In genomic region chr19:10960314-10961072, GRCh38 we compare ENCODE assay signal across 8 cellular contexts. TPM values are rescaled to one million over a fixed set of nuclear protein-coding genes. Genes with fewer than 3 reads are reported as not detected.
DNase-seq lines count a peak whose midpoint lies in the region; ATAC-seq and TF ChIP-seq lines count a peak whose summit lies in the region.

Gene SMARCA4, plus strand, starts transcription at chr19:10961030. Its CDS starts 23,122 bp downstream, at chr19:10984152.

- no peaks in the 10 kb centered on the region for H3K9me3 Mint-ChIP-seq in activated naive CD4-positive, alpha-beta T cell treated with anti-CD3 and anti-CD28 coated beads, Interleukin-2, amount 10 ng/mL, durations not matched to agents 7 days and 5 days

- no peak for TF ChIP-seq CTCF in HFF-Myc (IDR thresholded peaks at IDR 0.05; ENCODE audit: low read depth, low read length, missing control alignments)
- no peak for TF ChIP-seq CTCF in gastroesophageal sphincter (IDR thresholded peaks at IDR 0.05)
- peak; percentile 37 for TF ChIP-seq CTCF in neutrophil (IDR thresholded peaks at IDR 0.05)
- TF ChIP-seq CTCF in subcutaneous adipose tissue (IDR thresholded peaks at IDR 0.05; ENCODE audit: low read depth): no peak

- WGBS in gastroesophageal sphincter (ENCODE audit: low coverage in 1 of 2), 2 donors: 0% methylated on average over 4 to 5 of the region's 100 CpGs

- peaks cover 50% of the 10 kb centered on the region for H3K4me1 Mint-ChIP-seq in activated naive CD4-positive, alpha-beta T cell treated with anti-CD3 and anti-CD28 coated beads, Interleukin-2, amount 10 ng/mL, durations not matched to agents 7 days and 5 days

- H3K36me3 Mint-ChIP-seq in activated naive CD4-positive, alpha-beta T cell treated with anti-CD3 and anti-CD28 coated beads, Interleukin-2, amount 10 ng/mL, durations not matched to agents 7 days and 5 days: peaks cover 3% of the 10 kb centered on the region

- peak within 1 kb of the TSS; percentile 90 for H3K27ac Mint-ChIP-seq in activated naive CD4-positive, alpha-beta T cell treated with anti-CD3 and anti-CD28 coated beads, Interleukin-2, amount 10 ng/mL, durations not matched to agents 7 days and 5 days

- TF ChIP-seq EP300 in gastroesophageal sphincter (IDR thresholded peaks at IDR 0.05): no peak

- CTCF ChIA-PET in activated naive CD4-positive, alpha-beta T cell treated with anti-CD3 and anti-CD28 coated beads, Interleukin-2, amount 10 ng/mL, durations not matched to agents 7 days and 5 days (lab: Charles Lee): interaction anchor here (1.0 kb wide), 1 partner anchor 88 kb away, joined by 3 read pairs; no protein-coding TSS in a partner anchor

- peak within 1 kb of the TSS; percentile 100 for H3K9ac ChIP-seq in SK-N-MC (ENCODE audit: insufficient read length)

- H3K36me3 ChIP-seq in SK-N-MC (ENCODE audit: insufficient read depth, low read length) (peaks cover 10% of the 10 kb centered on the region; the same call in 1 of the 2 replicates), gastroesophageal sphincter (no peaks in the 10 kb centered on the region), neutrophil (no peaks in the 10 kb centered on the region)

- H3K4me1 ChIP-seq in gastroesophageal sphincter (peaks cover 0 to 35% (median 14%) of the 10 kb centered on the region in 3 donors), neutrophil (ENCODE audit: control insufficient read depth in 1 of 2, insufficient read depth in 1 of 2, low read depth in 1 of 2, low read length in 1 of 2) (peaks cover 16 to 19% of the 10 kb centered on the region in 2 experiments)

- TF ChIP-seq POLR2A in gastroesophageal sphincter (IDR thresholded peaks at IDR 0.05): peak; percentile 88 to 92

- ATAC-seq in gastroesophageal sphincter: peak; percentile 97

- no peaks in the 10 kb centered on the region for H3K27me3 Mint-ChIP-seq in activated naive CD4-positive, alpha-beta T cell treated with anti-CD3 and anti-CD28 coated beads, Interleukin-2, amount 10 ng/mL, durations not matched to agents 7 days and 5 days

- no peaks in the 10 kb centered on the region for H3K9me3 ChIP-seq in SK-N-MC (ENCODE audit: low read depth, low read length)
- H3K9me3 ChIP-seq in gastroesophageal sphincter: no peaks in the 10 kb centered on the region
- no peaks in the 10 kb centered on the region for H3K9me3 ChIP-seq in neutrophil

- DNase-seq in GM03348 (ENCODE audit: low spot score) (peak; percentile 100), HFF-Myc (ENCODE audit: extremely low read depth, low read depth) (peak; percentile 82), NCI-H1048 (lab: John Stamatoyannopoulos, UW) (peak; percentile 95), SK-N-MC (ENCODE audit: low read depth, low spot score) (peak; percentile 61)
- DNase-seq in activated naive CD4-positive, alpha-beta T cell treated with anti-CD3 and anti-CD28 coated beads, Interleukin-2, amount 10 ng/mL, durations not matched to agents 7 days and 5 days: peak; percentile 97

- H3K27ac ChIP-seq in SK-N-MC: peak within 1 kb of the TSS; percentile 96
- H3K27ac ChIP-seq in gastroesophageal sphincter: peak within 1 kb of the TSS; percentile 79 to 97 (median 90)
- H3K27ac ChIP-seq in neutrophil: peak within 1 kb of the TSS; percentile 92

- peak within 1 kb of the TSS; percentile 90 for H3K4me3 Mint-ChIP-seq in activated naive CD4-positive, alpha-beta T cell treated with anti-CD3 and anti-CD28 coated beads, Interleukin-2, amount 10 ng/mL, durations not matched to agents 7 days and 5 days

- H3K27me3 ChIP-seq in gastroesophageal sphincter: no peaks in the 10 kb centered on the region
- no peaks in the 10 kb centered on the region for H3K27me3 ChIP-seq in neutrophil

- H3K4me3 ChIP-seq in HFF-Myc (replicated peaks; ENCODE audit: low read depth, low read length) (peak within 1 kb of the TSS; percentile 98), SK-N-MC (peak within 1 kb of the TSS; percentile 100), gastroesophageal sphincter (peak within 1 kb of the TSS; percentile 68 to 97), neutrophil (ENCODE audit: low read depth in 1 of 2, low read length in 1 of 2) (peak within 1 kb of the TSS; percentile 86 to 88)

RNA-seq across cellular contexts. Expression of gene SMARCA4, which starts in this region (rescaled TPM):
- total RNA-seq in gastroesophageal sphincter (10 to 100 TPM; 37.8 to 77.9 (median 51.1) TPM), subcutaneous adipose tissue (10 to 100 TPM; 29.7 to 57.5 (median 39.1) TPM)

Comparison
In these comparisons a context has a peak if more than half of its experiments do, and no peak if none do; other contexts are left out.
1. Peak in every context shown above with its lines: DNase-seq, ATAC-seq, H3K4me3 ChIP-seq and H3K27ac ChIP-seq.